Comparison of ENCODE assay signal across 13 cellular contexts in the genomic region with DNA sequence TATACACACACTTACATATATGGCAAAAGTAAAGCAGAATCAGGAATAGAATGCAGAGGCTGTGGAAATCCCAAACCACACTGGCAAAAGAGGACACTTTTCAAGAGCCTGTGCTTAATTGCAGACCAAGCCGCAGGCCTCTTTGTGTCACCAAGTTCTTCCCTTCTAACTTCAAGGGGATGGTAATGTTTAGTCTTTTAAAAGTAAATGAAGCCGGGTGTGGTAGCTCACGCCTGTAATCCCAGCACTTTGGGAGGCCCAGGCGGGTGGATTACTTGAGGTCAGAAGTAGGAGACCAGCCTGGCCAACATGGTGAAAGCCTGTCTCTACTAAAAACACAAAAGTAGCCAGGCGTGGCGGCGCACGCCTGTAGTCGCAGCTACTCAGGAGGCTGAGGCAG. TPM values are rescaled to one million over a fixed set of nuclear protein-coding genes. Genes with fewer than 3 reads are reported as not detected.
DNase-seq lines count a peak whose midpoint lies in the region; ATAC-seq and TF ChIP-seq lines count a peak whose summit lies in the region.
"Had no signal": no experiment of that assay in that cellular context is flagged by ENCODE, and none has a peak within 500 bp of the region (broad histone marks: within the 10 kb centered on the region; RNA-seq: fewer than 3 reads in every experiment).

No MANE protein-coding gene starts in this region.

- H3K27me3 ChIP-seq in GM23338 (ENCODE audit: insufficient read depth) (peaks cover 13% of the 10 kb centered on the region; the same call in 1 of the 2 replicates), NT2/D1 (ENCODE audit: insufficient read depth, insufficient read length) (peaks cover 29% of the 10 kb centered on the region), smooth muscle cell (ENCODE audit: low read depth) (no peaks in the 10 kb centered on the region)
- H3K27me3 ChIP-seq: BLaER1 treated with 17β-estradiol and CSF1 and Interleukin-3, amounts not matched to agents 10 nM and 100 nM had no signal

- no peak overlapping the region for H3K27ac Mint-ChIP-seq in GM23338
- H3K27ac Mint-ChIP-seq: CD4-positive, CD25-positive, alpha-beta regulatory T cell had no signal

- H3K27ac ChIP-seq in GM23338 (ENCODE audit: low read depth) (no peak overlapping the region), smooth muscle cell (ENCODE audit: low read depth) (no peak overlapping the region)
- H3K27ac ChIP-seq: BLaER1 treated with 17β-estradiol and CSF1 and Interleukin-3, amounts not matched to agents 10 nM and 100 nM had no signal

- H3K4me1 ChIP-seq in GM23338 (ENCODE audit: insufficient read depth): peaks cover 12% of the 10 kb centered on the region
- peaks cover 11% of the 10 kb centered on the region for H3K4me1 ChIP-seq in NT2/D1 (ENCODE audit: insufficient read depth, insufficient read length)
- peaks cover 18% of the 10 kb centered on the region for H3K4me1 ChIP-seq in smooth muscle cell (ENCODE audit: low read depth)
- H3K4me1 ChIP-seq: BLaER1 treated with 17β-estradiol and CSF1 and Interleukin-3, amounts not matched to agents 10 nM and 100 nM had no signal

- H3K4me2 ChIP-seq in GM23338 (peak overlapping the region; percentile 15), smooth muscle cell (peak overlapping the region; percentile 43)
- H3K4me2 ChIP-seq: BLaER1 treated with 17β-estradiol and CSF1 and Interleukin-3, amounts not matched to agents 10 nM and 100 nM had no signal

- H2AFZ ChIP-seq in GM23338 (no peak overlapping the region), smooth muscle cell (ENCODE audit: low read depth) (no peak overlapping the region)

- H3K4me3 ChIP-seq in GM23338 (no peak overlapping the region), NT2/D1 (ENCODE audit: insufficient read length, low read depth) (no peak overlapping the region), smooth muscle cell (no peak overlapping the region)
- H3K4me3 ChIP-seq: BLaER1 treated with 17β-estradiol and CSF1 and Interleukin-3, amounts not matched to agents 10 nM and 100 nM had no signal

- no peaks in the 10 kb centered on the region for H3K36me3 ChIP-seq in GM23338 (ENCODE audit: insufficient read depth)
- no peaks in the 10 kb centered on the region for H3K36me3 ChIP-seq in NT2/D1 (ENCODE audit: insufficient read depth, insufficient read length, low read length)
- H3K36me3 ChIP-seq in smooth muscle cell (ENCODE audit: low read depth): no peaks in the 10 kb centered on the region
- H3K36me3 ChIP-seq: BLaER1 treated with 17β-estradiol and CSF1 and Interleukin-3, amounts not matched to agents 10 nM and 100 nM had no signal

- H4K20me1 ChIP-seq in GM23338 (replicated peaks; ENCODE audit: insufficient read depth): peaks cover 18% of the 10 kb centered on the region; the same call in 1 of the 2 replicates
- peaks cover 95% of the 10 kb centered on the region for H4K20me1 ChIP-seq in smooth muscle cell (ENCODE audit: low read depth)
- H4K20me1 ChIP-seq: BLaER1 treated with 17β-estradiol and CSF1 and Interleukin-3, amounts not matched to agents 10 nM and 100 nM had no signal

- H3K36me3 Mint-ChIP-seq in GM23338 (ENCODE audit: low read depth): no peaks in the 10 kb centered on the region

- H3K4me1 Mint-ChIP-seq in GM23338: peaks cover 34% of the 10 kb centered on the region
- H3K4me1 Mint-ChIP-seq: CD4-positive, CD25-positive, alpha-beta regulatory T cell had no signal

- H3K79me2 ChIP-seq in GM23338 (replicated peaks; ENCODE audit: insufficient read depth) (peaks cover 12% of the 10 kb centered on the region), smooth muscle cell (ENCODE audit: low read depth) (peaks cover 61% of the 10 kb centered on the region)

- DNase-seq in GM23338 (ENCODE audit: low spot score) (peak; percentile 76), NT2/D1 (ENCODE audit: low read depth, low spot score) (peak; percentile 78), iPS-NIHi7 (ENCODE audit: extremely low spot score) (peak; percentile 46), smooth muscle cell (lab: John Stamatoyannopoulos, UW; ENCODE audit: unreplicated experiment) (no peak), activated T-cell treated with anti-CD3 and anti-CD28 coated beads for 4 hours (no peak)
- DNase-seq in activated T-cell treated with anti-CD3 and anti-CD28 coated beads, Interleukin-2, amount 50 U/mL, for 48 hours: no peak
- DNase-seq: ACHN; CD4-positive, CD25-positive, alpha-beta regulatory T cell; DMS79 had no signal

- 58% methylated on average over 9 of the region's 9 CpGs for WGBS in smooth muscle cell (ENCODE audit: low lambda C conversion rate)

- no peaks in the 10 kb centered on the region for H3K9me3 Mint-ChIP-seq in GM23338
- H3K9me3 Mint-ChIP-seq: CD4-positive, CD25-positive, alpha-beta regulatory T cell had no signal

- H3F3A ChIP-seq in GM23338 (replicated peaks; ENCODE audit: low read depth) (no peaks in the 10 kb centered on the region), smooth muscle cell (ENCODE audit: low read depth) (no peaks in the 10 kb centered on the region)

- H3K9ac ChIP-seq in NT2/D1 (ENCODE audit: insufficient read length, low read depth) (no peak overlapping the region), smooth muscle cell (ENCODE audit: low read depth) (no peak overlapping the region)
- H3K9ac ChIP-seq: BLaER1 treated with 17β-estradiol and CSF1 and Interleukin-3, amounts not matched to agents 10 nM and 100 nM had no signal

- H3K9me3 ChIP-seq in NT2/D1 (ENCODE audit: insufficient read depth, low read length): no peaks in the 10 kb centered on the region
- H3K9me3 ChIP-seq in smooth muscle cell (replicated peaks; ENCODE audit: low read depth): no peaks in the 10 kb centered on the region

- TF ChIP-seq CTCF in GM23338 (conservative IDR thresholded peaks at IDR 0.05; ENCODE audit: low read depth in 2 of 2) (no peak), smooth muscle cell (IDR thresholded peaks at IDR 0.05; ENCODE audit: borderline replicate concordance, insufficient read depth, poor library complexity, severe bottlenecking) (no peak)

- 0 out of 2 replicates have a peak, but pooled peaks cover 3% of the 10 kb centered on the region for H3K9me2 ChIP-seq in GM23338 (ENCODE audit: insufficient read depth)

- ATAC-seq in GM23338 (peak; percentile 90), HG02588 (IDR thresholded peaks at IDR 0.05; ENCODE audit: unreplicated experiment) (no peak)
- ATAC-seq: HepG2 had no signal

- peaks cover 7% of the 10 kb centered on the region for H3K27me3 Mint-ChIP-seq in GM23338 (ENCODE audit: insufficient read depth, low read depth, poor library complexity)
- H3K27me3 Mint-ChIP-seq: CD4-positive, CD25-positive, alpha-beta regulatory T cell had no signal

- no peak overlapping the region for H3K4me3 Mint-ChIP-seq in GM23338
- H3K4me3 Mint-ChIP-seq: CD4-positive, CD25-positive, alpha-beta regulatory T cell had no signal

TF ChIP-seq in GM23338, 12 proteins besides CTCF, POLR2A, EP300 and RAD21 (continues in another document):
- peak; percentile 61; the same call in 1 of the 2 replicates for TF ChIP-seq NANOG (IDR thresholded peaks at IDR 0.05; ENCODE audit: borderline replicate concordance)
- no peak for TF ChIP-seq CREB1 (CRISPR knock-in tag; IDR thresholded peaks at IDR 0.05; ENCODE audit: low read depth)

RNA-seq across cellular contexts. Expression of a gene that starts 28.7 kb away (rescaled TPM):
- 15.5 and 18.8 TPM in 2 replicates for total RNA-seq in GM23338 (2014; rRNA removed; shearing (Covaris generic))
- polyA plus RNA-seq in GM23338 (2016; fragmentation: Nextera tagmentation; extraction: Ambion mirVana) (6.0 and 8.1 TPM in 2 replicates), smooth muscle cell (16.3 and 21.7 TPM in 2 replicates)
- total RNA-seq in smooth muscle cell: 15.7 and 16.7 TPM in 2 replicates
- total RNA-seq: A172, HepG2 had no signal
- polyA plus RNA-seq: CD4-positive, CD25-positive, alpha-beta regulatory T cell; HepG2 had no signal

Comparison
In these comparisons a context has a peak if more than half of its experiments do, and no peak if none do; other contexts are left out.
1. DNase-seq: peak in GM23338 (single experiment), NT2/D1 (single experiment) and iPS-NIHi7 (single experiment); none in smooth muscle cell (single experiment), activated T-cell treated with anti-CD3 and anti-CD28 coated beads, Interleukin-2, amount 50 U/mL, for 48 hours (0 of 2) and activated T-cell treated with anti-CD3 and anti-CD28 coated beads for 4 hours (single experiment).